Comparison of ENCODE assay signal across 1 cellular context in the genomic region with DNA sequence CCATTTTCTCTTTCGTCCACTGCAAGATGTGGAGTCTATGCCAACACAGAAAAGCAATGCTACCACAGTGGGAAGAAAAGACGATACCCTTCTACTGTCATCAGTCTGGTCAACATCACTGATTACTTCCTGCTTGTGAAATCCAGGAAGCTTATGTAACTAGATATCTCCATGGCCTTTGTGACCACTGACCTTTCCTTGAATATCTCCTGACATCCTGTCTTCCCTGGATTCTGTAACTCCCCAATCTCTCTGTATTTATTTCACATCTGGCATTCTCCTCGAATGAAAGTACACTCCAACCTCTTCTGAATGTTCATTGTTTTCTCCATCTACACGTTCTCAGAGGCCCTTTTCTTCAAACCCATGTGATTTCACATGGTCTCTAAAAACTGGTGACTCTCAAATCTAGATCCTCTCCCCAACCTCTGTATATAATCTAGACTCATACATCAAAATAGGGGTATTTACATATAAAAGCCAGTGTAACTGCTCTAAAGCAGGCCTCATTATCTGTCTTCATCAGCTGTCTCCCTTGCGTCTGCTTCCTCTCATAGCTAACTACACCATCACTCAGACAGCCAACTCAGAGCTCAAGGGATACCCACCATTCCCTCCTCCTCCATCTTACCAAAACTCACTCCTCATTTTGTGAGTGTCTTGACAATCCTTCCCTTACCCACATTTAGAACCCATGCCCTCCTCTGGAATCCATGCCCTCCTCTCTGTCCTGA.
TF ChIP-seq lines count a peak whose summit lies in the region.

No MANE protein-coding gene starts in this region.

TF ChIP-seq in IMR-90, 13 proteins besides CTCF, POLR2A, EP300 and RAD21 (continued from another document):
- TF ChIP-seq, protein P1, sequence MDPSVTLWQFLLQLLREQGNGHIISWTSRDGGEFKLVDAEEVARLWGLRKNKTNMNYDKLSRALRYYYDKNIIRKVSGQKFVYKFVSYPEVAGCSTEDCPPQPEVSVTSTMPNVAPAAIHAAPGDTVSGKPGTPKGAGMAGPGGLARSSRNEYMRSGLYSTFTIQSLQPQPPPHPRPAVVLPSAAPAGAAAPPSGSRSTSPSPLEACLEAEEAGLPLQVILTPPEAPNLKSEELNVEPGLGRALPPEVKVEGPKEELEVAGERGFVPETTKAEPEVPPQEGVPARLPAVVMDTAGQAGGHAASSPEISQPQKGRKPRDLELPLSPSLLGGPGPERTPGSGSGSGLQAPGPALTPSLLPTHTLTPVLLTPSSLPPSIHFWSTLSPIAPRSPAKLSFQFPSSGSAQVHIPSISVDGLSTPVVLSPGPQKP (IDR thresholded peaks at IDR 0.05; ENCODE audit: borderline replicate concordance, low read depth, low read length): no peak
- no peak for TF ChIP-seq BHLHE40 (IDR thresholded peaks at IDR 0.05; ENCODE audit: low read depth, low read length)
- TF ChIP-seq CEBPB (IDR thresholded peaks at IDR 0.05; ENCODE audit: low read depth, low read length): no peak
- no peak for TF ChIP-seq NFE2L2 (IDR thresholded peaks at IDR 0.05; ENCODE audit: low read depth, low read length)
- TF ChIP-seq FOS (IDR thresholded peaks at IDR 0.05; ENCODE audit: low read depth, low read length): no peak
- TF ChIP-seq CHD1 (IDR thresholded peaks at IDR 0.05; ENCODE audit: low read depth, low read length): no peak
- TF ChIP-seq RFX5 (IDR thresholded peaks at IDR 0.05; ENCODE audit: low read depth, low read length): no peak
- no peak for TF ChIP-seq MAFK (IDR thresholded peaks at IDR 0.05; ENCODE audit: low read depth, low read length)
- TF ChIP-seq, protein P2, sequence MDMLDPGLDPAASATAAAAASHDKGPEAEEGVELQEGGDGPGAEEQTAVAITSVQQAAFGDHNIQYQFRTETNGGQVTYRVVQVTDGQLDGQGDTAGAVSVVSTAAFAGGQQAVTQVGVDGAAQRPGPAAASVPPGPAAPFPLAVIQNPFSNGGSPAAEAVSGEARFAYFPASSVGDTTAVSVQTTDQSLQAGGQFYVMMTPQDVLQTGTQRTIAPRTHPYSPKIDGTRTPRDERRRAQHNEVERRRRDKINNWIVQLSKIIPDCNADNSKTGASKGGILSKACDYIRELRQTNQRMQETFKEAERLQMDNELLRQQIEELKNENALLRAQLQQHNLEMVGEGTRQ (IDR thresholded peaks at IDR 0.05; ENCODE audit: low read depth, low read length): no peak
- TF ChIP-seq MAZ (IDR thresholded peaks at IDR 0.05; ENCODE audit: borderline replicate concordance, low read depth, low read length): no peak
- TF ChIP-seq SMC3 (IDR thresholded peaks at IDR 0.05; ENCODE audit: low read depth, low read length): no peak
